In the genomic region with DNA sequence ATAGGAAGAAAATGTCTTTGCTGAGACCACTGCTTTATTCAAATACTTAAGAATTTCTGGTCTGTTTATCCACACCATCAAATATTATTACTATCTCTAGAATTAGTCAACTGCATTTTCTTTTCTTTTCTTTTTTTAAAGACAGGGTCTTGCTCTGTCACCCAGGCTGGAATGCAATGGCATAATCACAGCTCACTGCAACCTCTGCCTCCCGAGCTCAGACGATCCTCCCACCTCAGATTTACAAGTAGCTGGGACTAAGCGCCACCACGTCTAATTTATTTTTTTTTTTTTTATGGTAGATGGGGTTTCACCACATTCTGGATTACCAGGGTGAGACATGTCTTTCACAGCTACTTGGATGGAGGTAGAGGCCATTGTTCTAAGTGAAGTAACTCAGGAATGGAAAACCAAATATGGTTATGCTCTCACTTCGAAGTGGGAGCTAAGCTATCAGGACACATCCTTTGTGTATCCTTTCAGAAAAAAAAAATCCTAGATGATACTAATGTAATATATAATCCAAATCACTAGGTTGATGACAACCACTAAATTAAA, we compare ENCODE assay signal across 14 cellular contexts.
"Had no signal": no experiment of that assay in that cellular context is flagged by ENCODE, and none has a peak within 500 bp of the region (broad histone marks: within the 10 kb centered on the region; RNA-seq: fewer than 3 reads in every experiment).

No MANE protein-coding gene starts in this region.

- DNase-seq: activated CD4-positive, alpha-beta T cell treated with anti-CD3 and anti-CD28 coated beads, Interleukin-2, amount 10 ng/mL, durations not matched to agents 24 days and 14 days; activated CD4-positive, CD25-positive, alpha-beta regulatory T cell; activated CD8-positive, alpha-beta memory T cell treated with anti-CD3 and anti-CD28 coated beads for 24 hours; activated naive CD4-positive, alpha-beta T cell; hippocampal formation; stimulated activated CD4-positive, alpha-beta T cell treated with anti-CD3 and anti-CD28 coated beads, Interleukin-2, amount 100 ng/mL, for 48 hours; stimulated activated naive CD4-positive, alpha-beta T cell; T-helper 2 cell; tibial artery had no signal

- H3K9ac ChIP-seq: parathyroid adenoma had no signal

- H3K27ac Mint-ChIP-seq: activated CD4-positive, alpha-beta T cell treated with anti-CD3 and anti-CD28 coated beads, Interleukin-2, amount 10 ng/mL, durations not matched to agents 24 days and 14 days had no signal

- ATAC-seq: esophagus mucosa had no signal

- H3K27ac ChIP-seq: parathyroid adenoma, tibial artery, vagina had no signal

- H3K4me1 ChIP-seq: parathyroid adenoma had no signal

- H3K4me3 Mint-ChIP-seq: activated CD4-positive, alpha-beta T cell treated with anti-CD3 and anti-CD28 coated beads, Interleukin-2, amount 10 ng/mL, durations not matched to agents 24 days and 14 days had no signal

- H3K9me3 ChIP-seq: tibial artery, vagina had no signal

- H3K36me3 ChIP-seq: tibial artery, vagina had no signal

- H2AFZ ChIP-seq: parathyroid adenoma had no signal

- H3K27me3 ChIP-seq: tibial artery, vagina had no signal

- FAIRE-seq: colon, TTC549 had no signal

- H3K27me3 Mint-ChIP-seq: activated CD4-positive, alpha-beta T cell treated with anti-CD3 and anti-CD28 coated beads, Interleukin-2, amount 10 ng/mL, durations not matched to agents 24 days and 14 days had no signal

- H3K4me3 ChIP-seq: tibial artery, vagina had no signal
